In the genomic region with DNA sequence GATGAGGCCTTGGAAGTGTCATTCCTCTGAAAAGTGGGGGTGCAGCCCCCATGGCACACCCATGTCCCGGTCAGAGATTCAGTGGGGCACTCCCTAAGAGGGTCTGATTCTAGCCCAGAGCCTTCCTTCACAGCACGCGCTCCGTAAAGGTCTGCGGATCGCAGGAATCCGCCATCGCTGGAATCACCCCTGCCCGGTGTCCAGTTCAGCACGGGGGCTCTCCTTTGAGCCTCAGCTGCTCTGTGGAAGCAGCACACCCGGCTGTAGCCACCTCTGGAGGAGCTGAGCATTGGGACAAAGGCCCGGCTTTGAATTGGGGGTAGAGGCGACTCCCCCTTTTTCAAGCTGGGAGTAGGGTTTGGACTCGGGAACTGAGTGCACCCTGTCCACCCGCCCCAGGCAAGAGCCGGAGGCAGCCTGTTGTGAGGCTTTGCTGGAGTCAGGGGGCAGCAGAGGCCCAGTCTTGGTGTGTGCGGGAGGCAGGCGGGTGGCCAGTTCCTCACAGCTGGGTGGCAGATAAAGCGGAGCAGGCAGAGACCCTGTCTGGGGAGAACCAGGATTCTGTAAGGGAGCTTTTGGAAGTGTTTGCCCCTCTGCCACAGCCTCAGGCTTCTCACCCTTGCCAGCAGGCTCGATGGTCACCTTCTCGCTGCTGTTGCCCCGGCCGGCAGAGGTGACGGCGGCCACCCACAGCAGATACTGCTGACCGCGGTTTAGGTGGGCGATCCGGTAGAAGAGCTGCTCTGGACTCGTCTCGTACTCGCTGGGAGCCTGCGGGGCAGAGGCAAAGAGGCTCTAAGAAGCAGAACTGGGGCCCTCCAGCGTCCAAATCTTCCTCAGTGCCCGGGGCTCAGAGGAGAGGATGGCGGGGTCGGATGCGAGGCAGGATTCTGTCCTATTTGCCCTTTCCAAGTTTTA, we compare ENCODE assay signal across 8 cellular contexts.
DNase-seq lines count a peak whose midpoint lies in the region; ATAC-seq lines count a peak whose summit lies in the region.

No MANE protein-coding gene starts in this region.

- DNase-seq in NCI-H748 (lab: John Stamatoyannopoulos, UW; ENCODE audit: unreplicated experiment): peak; percentile 64
- DNase-seq in NCI-H748 treated with DMSO at 0.1 percent for 48 hours (lab: John Stamatoyannopoulos, UW): no peak
- DNase-seq in NCI-H1092 (lab: John Stamatoyannopoulos, UW): peak; percentile 46
- peak; percentile 24 for DNase-seq in activated naive CD8-positive, alpha-beta T cell treated with anti-CD3 and anti-CD28 coated beads, Interleukin-2, amount 50 U/mL, for 24 hours
- peak; percentile 92 for DNase-seq in iPS-NIHi11 (ENCODE audit: low spot score)
- peak in 1 of 2 donors; percentile 21 for DNase-seq in stimulated activated naive CD8-positive, alpha-beta T cell treated with anti-CD3 and anti-CD28 coated beads, Interleukin-15, amount 100 ng/mL, for 72 hours

- no peaks in the 10 kb centered on the region for H3K9me3 Mint-ChIP-seq in activated naive CD8-positive, alpha-beta T cell treated with anti-CD3 and anti-CD28 coated beads, Interleukin-2, amount 50 U/mL, for 24 hours
- no peaks in the 10 kb centered on the region for H3K9me3 Mint-ChIP-seq in stimulated activated naive CD8-positive, alpha-beta T cell treated with anti-CD3 and anti-CD28 coated beads, Interleukin-15, amount 100 ng/mL, for 72 hours

- H3K27me3 Mint-ChIP-seq in activated naive CD8-positive, alpha-beta T cell treated with anti-CD3 and anti-CD28 coated beads, Interleukin-2, amount 50 U/mL, for 24 hours: peaks cover 4% of the 10 kb centered on the region
- peaks cover 49% of the 10 kb centered on the region for H3K27me3 Mint-ChIP-seq in stimulated activated naive CD8-positive, alpha-beta T cell treated with anti-CD3 and anti-CD28 coated beads, Interleukin-15, amount 100 ng/mL, for 72 hours

- no peak for ATAC-seq in activated naive CD8-positive, alpha-beta T cell treated with anti-CD3 and anti-CD28 coated beads, Interleukin-2, amount 50 U/mL, for 24 hours
- ATAC-seq in stimulated activated naive CD8-positive, alpha-beta T cell treated with anti-CD3 and anti-CD28 coated beads, Interleukin-15, amount 100 ng/mL, for 72 hours: peak; percentile 52
- no peak for ATAC-seq in HG02970 (IDR thresholded peaks at IDR 0.05; ENCODE audit: low FRiP score, unreplicated experiment)
- ATAC-seq in HG02763 (IDR thresholded peaks at IDR 0.05; ENCODE audit: unreplicated experiment): no peak

- H3K4me1 Mint-ChIP-seq in activated naive CD8-positive, alpha-beta T cell treated with anti-CD3 and anti-CD28 coated beads, Interleukin-2, amount 50 U/mL, for 24 hours: no peaks in the 10 kb centered on the region
- no peaks in the 10 kb centered on the region for H3K4me1 Mint-ChIP-seq in stimulated activated naive CD8-positive, alpha-beta T cell treated with anti-CD3 and anti-CD28 coated beads, Interleukin-15, amount 100 ng/mL, for 72 hours

- no peak overlapping the region for H3K4me3 Mint-ChIP-seq in activated naive CD8-positive, alpha-beta T cell treated with anti-CD3 and anti-CD28 coated beads, Interleukin-2, amount 50 U/mL, for 24 hours
- H3K4me3 Mint-ChIP-seq in stimulated activated naive CD8-positive, alpha-beta T cell treated with anti-CD3 and anti-CD28 coated beads, Interleukin-15, amount 100 ng/mL, for 72 hours: no peak overlapping the region

- H3K36me3 Mint-ChIP-seq in activated naive CD8-positive, alpha-beta T cell treated with anti-CD3 and anti-CD28 coated beads, Interleukin-2, amount 50 U/mL, for 24 hours (ENCODE audit: low read depth): no peaks in the 10 kb centered on the region

- no peak overlapping the region for H3K27ac Mint-ChIP-seq in activated naive CD8-positive, alpha-beta T cell treated with anti-CD3 and anti-CD28 coated beads, Interleukin-2, amount 50 U/mL, for 24 hours
- H3K27ac Mint-ChIP-seq in stimulated activated naive CD8-positive, alpha-beta T cell treated with anti-CD3 and anti-CD28 coated beads, Interleukin-15, amount 100 ng/mL, for 72 hours: peak overlapping the region in 1 of 2 donors; percentile 48
